In the genomic region with DNA sequence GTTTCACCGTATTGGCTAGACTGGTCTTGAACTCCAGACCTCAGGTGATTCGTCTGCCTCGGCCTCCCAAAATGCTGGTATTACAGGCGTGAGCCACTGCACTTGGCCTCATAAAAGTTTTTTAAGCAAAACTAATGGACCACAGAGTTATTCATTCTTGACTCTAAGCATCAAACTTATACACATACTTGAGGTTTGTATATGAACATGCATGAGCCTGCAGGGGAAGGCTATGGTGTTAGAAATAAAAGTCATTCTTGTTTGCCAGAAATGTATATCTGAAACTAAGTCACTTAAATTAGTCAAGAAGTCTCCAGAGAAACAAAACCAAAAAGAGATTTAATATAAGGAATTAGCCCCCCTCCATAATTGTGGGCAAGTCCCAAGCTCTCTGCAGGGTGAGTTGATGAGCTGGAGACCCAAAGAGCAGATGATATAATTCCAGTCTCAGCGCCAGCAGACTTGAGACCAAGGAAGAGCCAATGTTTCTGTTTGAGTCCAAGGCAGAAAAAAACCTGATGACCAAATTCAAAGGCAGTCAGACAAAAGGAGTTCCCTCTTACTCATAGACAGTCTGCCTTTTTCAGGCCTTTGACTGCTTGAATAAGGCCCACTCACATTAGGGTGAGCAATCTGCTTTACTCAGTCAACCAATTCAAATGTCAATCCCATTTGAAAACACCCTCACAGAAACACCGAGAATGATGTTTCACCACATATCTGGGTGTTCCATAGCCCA, we compare ENCODE assay signal across 2 cellular contexts.
TF ChIP-seq lines count a peak whose summit lies in the region.

No MANE protein-coding gene starts in this region.

TF ChIP-seq in IMR-90, 13 proteins besides CTCF, POLR2A, EP300 and RAD21:
- TF ChIP-seq MAFK (IDR thresholded peaks at IDR 0.05; ENCODE audit: low read depth, low read length) = no peak
- no peak for TF ChIP-seq SMC3 (IDR thresholded peaks at IDR 0.05; ENCODE audit: low read depth, low read length)
- no peak for TF ChIP-seq CHD1 (IDR thresholded peaks at IDR 0.05; ENCODE audit: low read depth, low read length)
- TF ChIP-seq CEBPB (IDR thresholded peaks at IDR 0.05; ENCODE audit: low read depth, low read length) = no peak
- TF ChIP-seq, protein P1, sequence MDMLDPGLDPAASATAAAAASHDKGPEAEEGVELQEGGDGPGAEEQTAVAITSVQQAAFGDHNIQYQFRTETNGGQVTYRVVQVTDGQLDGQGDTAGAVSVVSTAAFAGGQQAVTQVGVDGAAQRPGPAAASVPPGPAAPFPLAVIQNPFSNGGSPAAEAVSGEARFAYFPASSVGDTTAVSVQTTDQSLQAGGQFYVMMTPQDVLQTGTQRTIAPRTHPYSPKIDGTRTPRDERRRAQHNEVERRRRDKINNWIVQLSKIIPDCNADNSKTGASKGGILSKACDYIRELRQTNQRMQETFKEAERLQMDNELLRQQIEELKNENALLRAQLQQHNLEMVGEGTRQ (IDR thresholded peaks at IDR 0.05; ENCODE audit: low read depth, low read length) = no peak
- no peak for TF ChIP-seq FOS (IDR thresholded peaks at IDR 0.05; ENCODE audit: low read depth, low read length)
- no peak for TF ChIP-seq MXI1 (IDR thresholded peaks at IDR 0.05; ENCODE audit: borderline replicate concordance, low read depth, low read length)
- TF ChIP-seq, protein P2, sequence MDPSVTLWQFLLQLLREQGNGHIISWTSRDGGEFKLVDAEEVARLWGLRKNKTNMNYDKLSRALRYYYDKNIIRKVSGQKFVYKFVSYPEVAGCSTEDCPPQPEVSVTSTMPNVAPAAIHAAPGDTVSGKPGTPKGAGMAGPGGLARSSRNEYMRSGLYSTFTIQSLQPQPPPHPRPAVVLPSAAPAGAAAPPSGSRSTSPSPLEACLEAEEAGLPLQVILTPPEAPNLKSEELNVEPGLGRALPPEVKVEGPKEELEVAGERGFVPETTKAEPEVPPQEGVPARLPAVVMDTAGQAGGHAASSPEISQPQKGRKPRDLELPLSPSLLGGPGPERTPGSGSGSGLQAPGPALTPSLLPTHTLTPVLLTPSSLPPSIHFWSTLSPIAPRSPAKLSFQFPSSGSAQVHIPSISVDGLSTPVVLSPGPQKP (IDR thresholded peaks at IDR 0.05; ENCODE audit: borderline replicate concordance, low read depth, low read length) = no peak
- no peak for TF ChIP-seq NFE2L2 (IDR thresholded peaks at IDR 0.05; ENCODE audit: low read depth, low read length)
- no peak for TF ChIP-seq MAZ (IDR thresholded peaks at IDR 0.05; ENCODE audit: borderline replicate concordance, low read depth, low read length)
- TF ChIP-seq RFX5 (IDR thresholded peaks at IDR 0.05; ENCODE audit: low read depth, low read length) = no peak
- TF ChIP-seq RCOR1 (IDR thresholded peaks at IDR 0.05; ENCODE audit: insufficient replicate concordance, low read length) = no peak
- no peak for TF ChIP-seq BHLHE40 (IDR thresholded peaks at IDR 0.05; ENCODE audit: low read depth, low read length)

TF ChIP-seq in GM12878, 131 proteins besides CTCF, POLR2A, EP300 and RAD21:
- TF ChIP-seq MYB (IDR thresholded peaks at IDR 0.05; ENCODE audit: borderline replicate concordance, low read depth, low read length) = no peak
- TF ChIP-seq BCL3 (IDR thresholded peaks at IDR 0.05; ENCODE audit: borderline replicate concordance, insufficient read depth, low read depth, low read length, poor library complexity, severe bottlenecking) = peak; percentile 51
- TF ChIP-seq TBL1XR1 (IDR thresholded peaks at IDR 0.05; ENCODE audit: low read depth, low read length) = no peak
- peak; percentile 50; the same call in 1 of the 2 replicates for TF ChIP-seq EED (IDR thresholded peaks at IDR 0.05; ENCODE audit: low read depth)
- no peak for TF ChIP-seq GATAD2B (conservative IDR thresholded peaks at IDR 0.05; ENCODE audit: low read depth)
- no peak for TF ChIP-seq CREB1 (IDR thresholded peaks at IDR 0.05; ENCODE audit: low read depth)
- no peak for TF ChIP-seq PAX8 (IDR thresholded peaks at IDR 0.05)
- TF ChIP-seq ZNF274 (IDR thresholded peaks at IDR 0.05; ENCODE audit: insufficient read depth, insufficient read length) = no peak
- TF ChIP-seq NRF1 (conservative IDR thresholded peaks at IDR 0.05; ENCODE audit: low read depth, low read length) = no peak
